In the genomic region with DNA sequence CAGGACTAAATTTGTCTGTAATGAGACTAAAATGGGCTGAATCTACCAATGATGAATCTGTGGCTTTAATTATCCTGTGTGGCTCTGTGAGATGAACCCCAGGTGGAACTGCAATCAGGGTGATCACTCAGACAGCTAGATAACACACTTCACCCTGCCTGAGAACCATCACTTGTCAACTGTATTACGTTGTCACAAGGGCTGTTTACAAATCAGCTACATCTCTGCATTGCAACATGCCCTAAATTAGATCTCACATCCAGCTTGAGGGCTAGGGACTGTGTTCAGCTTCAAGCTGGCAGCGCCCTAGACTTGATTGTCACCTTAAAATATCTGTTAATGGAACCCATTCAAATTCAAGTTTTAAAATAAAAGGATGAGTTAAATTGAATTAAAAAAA, we compare ENCODE assay signal across 18 cellular contexts.
DNase-seq lines count a peak whose midpoint lies in the region; ATAC-seq, FAIRE-seq and TF ChIP-seq lines count a peak whose summit lies in the region.
"Had no signal": no experiment of that assay in that cellular context is flagged by ENCODE, and none has a peak within 500 bp of the region (broad histone marks: within the 10 kb centered on the region; RNA-seq: fewer than 3 reads in every experiment).

No MANE protein-coding gene starts in this region.

- no peak overlapping the region for H3K27ac ChIP-seq in CD4-positive, alpha-beta memory T cell (ENCODE audit: low read depth, low read length)
- H3K27ac ChIP-seq in mesenchymal stem cell (ENCODE audit: low read length, poor library complexity, severe bottlenecking) (no peak overlapping the region), transverse colon (no peak overlapping the region), upper lobe of right lung (no peak overlapping the region), mammary epithelial cell (ENCODE audit: insufficient read depth, low read depth, low read length) (no peak overlapping the region)

- peak overlapping the region; percentile 1 to 61 (median 20) for H3K27ac Mint-ChIP-seq in CD4-positive, alpha-beta memory T cell
- peak overlapping the region; percentile 35 for H3K27ac Mint-ChIP-seq in activated B cell treated with CpG ODN at 0.5 μM for 24 hours
- H3K27ac Mint-ChIP-seq: memory B cell had no signal

- H3K9me3 ChIP-seq in CD4-positive, alpha-beta memory T cell (ENCODE audit: control insufficient read depth in 1 of 2, low read length in 2 of 2), result peaks cover 0 to 4% of the 10 kb centered on the region in 2 donors
- H3K9me3 ChIP-seq in mesenchymal stem cell (ENCODE audit: control insufficient read depth, low read length) (no peaks in the 10 kb centered on the region), transverse colon (no peaks in the 10 kb centered on the region), upper lobe of right lung (no peaks in the 10 kb centered on the region), mammary epithelial cell (replicated peaks; ENCODE audit: insufficient read depth, low read length) (no peaks in the 10 kb centered on the region)
- H3K9me3 ChIP-seq: BE2C had no signal

- H3K27me3 Mint-ChIP-seq in CD4-positive, alpha-beta memory T cell, result no peaks in the 10 kb centered on the region
- H3K27me3 Mint-ChIP-seq in activated B cell treated with CpG ODN at 0.5 μM for 24 hours, result no peaks in the 10 kb centered on the region
- H3K27me3 Mint-ChIP-seq: memory B cell had no signal

- peaks cover 5 to 6% of the 10 kb centered on the region in 2 donors for H3K36me3 Mint-ChIP-seq in CD4-positive, alpha-beta memory T cell
- peaks cover 12% of the 10 kb centered on the region for H3K36me3 Mint-ChIP-seq in activated B cell treated with CpG ODN at 0.5 μM for 24 hours (ENCODE audit: low read depth)

- H2BK12ac ChIP-seq in mesenchymal stem cell (ENCODE audit: low read length in 2 of 2), result no peak overlapping the region

- H3K14ac ChIP-seq in mesenchymal stem cell (ENCODE audit: low read length in 2 of 2), result no peak overlapping the region

- no peak overlapping the region for H2AK5ac ChIP-seq in mesenchymal stem cell (ENCODE audit: low read length, severe bottlenecking)

- H3K9ac ChIP-seq in mesenchymal stem cell (ENCODE audit: low read length) (no peak overlapping the region), mammary epithelial cell (ENCODE audit: insufficient read depth, low read length) (no peak overlapping the region)

- peak; percentile 45 for FAIRE-seq in GM19239 (lab: Jason Lieb, UNC)
- FAIRE-seq: H54, TTC549 had no signal

- no peaks in the 10 kb centered on the region for H3K79me2 ChIP-seq in mammary epithelial cell (ENCODE audit: insufficient read depth, low read length)

- DNase-seq in CD4-positive, alpha-beta memory T cell, result no peak
- DNase-seq in GM19239 (ENCODE audit: insufficient read length, low spot score), result no peak
- DNase-seq in activated B cell treated with CpG ODN at 0.5 μM for 24 hours, result no peak
- peak; percentile 19 for DNase-seq in mesenchymal stem cell
- DNase-seq in transverse colon, result no peak
- DNase-seq in upper lobe of right lung, result no peak
- DNase-seq in mammary epithelial cell, result no peak
- no peak for DNase-seq in NCI-H1436 treated with DMSO at 0.1 percent for 48 hours (lab: John Stamatoyannopoulos, UW)
- DNase-seq: activated T-cell treated with anti-CD3 and anti-CD28 coated beads, Interleukin-2, amount 50 U/mL, for 72 hours; amygdala; BE2C; DMS79 treated with DMSO at 0.1 percent for 48 hours; NCI-H2227 treated with DMSO at 0.1 percent for 48 hours; SHP77; stimulated activated CD4-positive, alpha-beta T cell treated with anti-CD3 and anti-CD28 coated beads, Interleukin-1b, Interleukin-23, amount 100 ng/mL, for 48 hours had no signal

- ATAC-seq in activated B cell treated with CpG ODN at 0.5 μM for 24 hours (ENCODE audit: low read depth) (no peak), upper lobe of right lung (no peak)

- H2BK120ac ChIP-seq in mesenchymal stem cell (ENCODE audit: low read depth, low read length), result no peak overlapping the region

- intact Hi-C loops in CD4-positive, alpha-beta memory T cell (cut with micrococcal nuclease), result no loop called here
- intact Hi-C loops in activated B cell treated with CpG ODN at 0.5 μM for 24 hours (cut with micrococcal nuclease) (no loop called here), transverse colon (cut with DNase I; ENCODE audit: low total_unique reads) (no loop called here), upper lobe of right lung (cut with DNase I) (no loop called here), mammary epithelial cell (cut with micrococcal nuclease) (no loop called here)

- no peak for TF ChIP-seq CTCF in activated B cell treated with CpG ODN at 0.5 μM for 24 hours (IDR thresholded peaks at IDR 0.05)
- no peak for TF ChIP-seq CTCF in transverse colon (IDR thresholded peaks at IDR 0.05)
- TF ChIP-seq CTCF in upper lobe of right lung (IDR thresholded peaks at IDR 0.05), result no peak
- TF ChIP-seq CTCF in mammary epithelial cell (conservative IDR thresholded peaks at IDR 0.05 in 1 of 2, IDR thresholded peaks at IDR 0.05 in 1 of 2; ENCODE audit: extremely low read depth in 1 of 2, insufficient read depth in 1 of 2, low read depth in 1 of 2, low read length in 2 of 2), result no peak

- H3K4me3 Mint-ChIP-seq in CD4-positive, alpha-beta memory T cell, result peak overlapping the region in 1 of 8 donors; percentile 52
- H3K4me3 Mint-ChIP-seq in activated B cell treated with CpG ODN at 0.5 μM for 24 hours, result no peak overlapping the region
- H3K4me3 Mint-ChIP-seq: memory B cell had no signal

- H3K27me3 ChIP-seq in CD4-positive, alpha-beta memory T cell (ENCODE audit: insufficient read depth, low read length), result no peaks in the 10 kb centered on the region
- H3K27me3 ChIP-seq in mesenchymal stem cell (ENCODE audit: control insufficient read depth in 1 of 2, insufficient read depth in 1 of 2, low read length in 2 of 2) (peaks cover 0 to 3% of the 10 kb centered on the region in 2 experiments), transverse colon (no peaks in the 10 kb centered on the region), upper lobe of right lung (no peaks in the 10 kb centered on the region), mammary epithelial cell (ENCODE audit: insufficient read depth, low read length) (no peaks in the 10 kb centered on the region)
- H3K27me3 ChIP-seq: BE2C had no signal

- TF ChIP-seq EP300 in transverse colon (IDR thresholded peaks at IDR 0.05; ENCODE audit: low read depth), result no peak

- no peak overlapping the region for H3K4ac ChIP-seq in mesenchymal stem cell (ENCODE audit: low read depth in 1 of 2, low read length in 2 of 2)

- no peak overlapping the region for H2AFZ ChIP-seq in mesenchymal stem cell (ENCODE audit: low read depth, low read length)
- H2AFZ ChIP-seq in mammary epithelial cell (ENCODE audit: low read depth, low read length), result no peak overlapping the region

- H2BK15ac ChIP-seq in mesenchymal stem cell (ENCODE audit: low read depth, poor library complexity, severe bottlenecking), result no peak overlapping the region

- no peak overlapping the region for H2BK5ac ChIP-seq in mesenchymal stem cell (ENCODE audit: low read depth, low read length, poor library complexity, severe bottlenecking)

- H3K4me2 ChIP-seq in mesenchymal stem cell (ENCODE audit: low read length, poor library complexity, severe bottlenecking), result no peak overlapping the region
- no peak overlapping the region for H3K4me2 ChIP-seq in mammary epithelial cell (ENCODE audit: insufficient read depth, low read depth, low read length)

- dilution Hi-C loops in mammary epithelial cell (cut with HindIII; ENCODE audit: low sequenced_read_pairs), result no loop called here

- no peak overlapping the region for H3K18ac ChIP-seq in mesenchymal stem cell (ENCODE audit: low read depth in 1 of 2, low read length in 2 of 2)

- no peak for TF ChIP-seq POLR2A in transverse colon (IDR thresholded peaks at IDR 0.05)

- POLR2A ChIA-PET in CD4-positive, alpha-beta memory T cell (lab: Charles Lee; ENCODE audit: partially characterized antibody), result interaction anchor here (0.6 to 2.6 kb wide), 8 partner anchors 11 to 734 kb away, joined by 3 to 12 read pairs (median 4); no protein-coding TSS in a partner anchor
- POLR2A ChIA-PET in activated B cell treated with CpG ODN at 0.5 μM for 24 hours (lab: Charles Lee), result interaction anchor here (0.6 kb wide), 1 partner anchor 36 kb away, joined by 8 read pairs; no protein-coding TSS in a partner anchor

- CTCF ChIA-PET in CD4-positive, alpha-beta memory T cell (lab: Charles Lee; ENCODE audit: partially characterized antibody), result interaction anchor here (0.5 to 2.4 kb wide), 5 partner anchors 10 to 70 kb away, joined by 3 to 11 read pairs (median 3); no protein-coding TSS in a partner anchor
- CTCF ChIA-PET in activated B cell treated with CpG ODN at 0.5 μM for 24 hours (lab: Charles Lee), result no interaction called here
- CTCF ChIA-PET in mammary epithelial cell (lab: Charles Lee; ENCODE audit: low non-redundant PET), result no interaction called here

- no peak overlapping the region for H4K91ac ChIP-seq in mesenchymal stem cell (ENCODE audit: low read length)

- no peaks in the 10 kb centered on the region for H3K36me3 ChIP-seq in CD4-positive, alpha-beta memory T cell (ENCODE audit: insufficient read depth, low read length)
- H3K36me3 ChIP-seq in mesenchymal stem cell (ENCODE audit: control insufficient read depth in 1 of 2, insufficient read depth in 2 of 2, low read depth in 1 of 2, low read length in 2 of 2) (no peaks in the 10 kb centered on the region), transverse colon (no peaks in the 10 kb centered on the region), upper lobe of right lung (no peaks in the 10 kb centered on the region), mammary epithelial cell (ENCODE audit: insufficient read depth, low read length) (no peaks in the 10 kb centered on the region)
- H3K36me3 ChIP-seq: BE2C had no signal

- in situ Hi-C loops in transverse colon (cut with MboI; ENCODE audit: low pct_ligation_motif_present in 1 of 4, low pct_unique_long_range_greater_than_20kb in 1 of 4, low sequenced_read_pairs in 3 of 4) (no loop called here), mammary epithelial cell (cut with MboI; ENCODE audit: low sequenced_read_pairs in 2 of 2) (no loop called here)

- peaks cover 0 to 20% (median 6%) of the 10 kb centered on the region in 8 donors for H3K9me3 Mint-ChIP-seq in CD4-positive, alpha-beta memory T cell
- no peaks in the 10 kb centered on the region for H3K9me3 Mint-ChIP-seq in activated B cell treated with CpG ODN at 0.5 μM for 24 hours

- peaks cover 3% of the 10 kb centered on the region for H3K79me1 ChIP-seq in mesenchymal stem cell (replicated peaks; ENCODE audit: low read length, poor library complexity, severe bottlenecking)

- no peak overlapping the region for H3K4me3 ChIP-seq in CD4-positive, alpha-beta memory T cell (ENCODE audit: low read length in 2 of 2)
- H3K4me3 ChIP-seq in mesenchymal stem cell (ENCODE audit: insufficient read depth in 1 of 2, low read depth in 1 of 2, low read length in 2 of 2) (no peak overlapping the region), transverse colon (no peak overlapping the region), upper lobe of right lung (no peak overlapping the region), mammary epithelial cell (replicated peaks in 1 of 3; ENCODE audit: insufficient read depth in 1 of 3, low read depth in 2 of 3, low read length in 3 of 3) (no peak overlapping the region)

- peaks cover 31 to 72% (median 55%) of the 10 kb centered on the region in 4 donors for H3K4me1 Mint-ChIP-seq in CD4-positive, alpha-beta memory T cell
- peaks cover 62% of the 10 kb centered on the region for H3K4me1 Mint-ChIP-seq in activated B cell treated with CpG ODN at 0.5 μM for 24 hours

- no peak overlapping the region for H4K8ac ChIP-seq in mesenchymal stem cell (ENCODE audit: low read length)

- H3K4me1 ChIP-seq in CD4-positive, alpha-beta memory T cell (ENCODE audit: insufficient read depth, low read length), result peaks cover 58% of the 10 kb centered on the region
- peaks cover 4% of the 10 kb centered on the region for H3K4me1 ChIP-seq in mesenchymal stem cell (ENCODE audit: control insufficient read depth, insufficient read depth, low read depth, low read length)
- H3K4me1 ChIP-seq in transverse colon, result no peaks in the 10 kb centered on the region
- peaks cover 17% of the 10 kb centered on the region for H3K4me1 ChIP-seq in upper lobe of right lung
- no peaks in the 10 kb centered on the region for H3K4me1 ChIP-seq in mammary epithelial cell (ENCODE audit: insufficient read depth, low read length)
- H3K4me1 ChIP-seq: BE2C had no signal

- no peaks in the 10 kb centered on the region for H4K20me1 ChIP-seq in mammary epithelial cell (ENCODE audit: insufficient read depth, low read length)

- 20% methylated on average over 1 of the region's 2 CpGs for WGBS in mesenchymal stem cell
- WGBS in transverse colon (ENCODE audit: low coverage in 1 of 2), 2 donors, result 43 to 80% methylated on average over 1 to 2 of the region's 2 CpGs
- 40% methylated on average over 2 of the region's 2 CpGs for WGBS in mammary epithelial cell (ENCODE audit: low coverage, missing lambda C conversion rate)

- no peak overlapping the region for H3K23ac ChIP-seq in mesenchymal stem cell (ENCODE audit: low read length in 2 of 2)

- BruUV-seq in mammary epithelial cell (replicated peaks; lab: Mats Ljungman, UMichigan), result no TSS peak
